Comparison of ENCODE assay signal across 27 cellular contexts in the genomic region with DNA sequence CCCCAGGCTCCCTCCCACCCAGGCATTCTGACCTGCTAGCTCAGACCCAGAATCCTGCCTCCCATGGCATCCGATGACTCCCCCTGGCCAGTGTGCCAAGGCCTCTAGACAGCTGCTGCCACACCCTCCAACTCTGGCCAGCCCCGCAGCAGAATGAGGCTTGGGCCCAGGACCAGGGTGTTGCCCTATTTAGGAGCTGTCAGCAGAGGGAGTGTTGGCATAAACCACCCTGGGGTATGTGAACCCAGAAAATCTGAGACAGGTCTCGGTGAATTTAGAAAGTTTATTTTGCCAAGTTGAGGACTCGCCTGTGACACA.
DNase-seq lines count a peak whose midpoint lies in the region; ATAC-seq and TF ChIP-seq lines count a peak whose summit lies in the region.
"Had no signal": no experiment of that assay in that cellular context is flagged by ENCODE, and none has a peak within 500 bp of the region (broad histone marks: within the 10 kb centered on the region; RNA-seq: fewer than 3 reads in every experiment).

No MANE protein-coding gene starts in this region.

- TF ChIP-seq POLR2A in breast epithelium (IDR thresholded peaks at IDR 0.05) = no peak

- H3K4me1 ChIP-seq in breast epithelium (no peaks in the 10 kb centered on the region), lower lobe of right lung (peaks cover 6% of the 10 kb centered on the region), skeletal muscle tissue (ENCODE audit: control insufficient read depth in 3 of 3, insufficient read depth in 3 of 3, low read length in 3 of 3) (peaks cover 68 to 87% (median 73%) of the 10 kb centered on the region in 3 donors)

- no peak for TF ChIP-seq CTCF in breast epithelium (IDR thresholded peaks at IDR 0.05)
- no peak for TF ChIP-seq CTCF in lower lobe of right lung (IDR thresholded peaks at IDR 0.05)

- H3K9me3 ChIP-seq in MG63 (no peaks in the 10 kb centered on the region), breast epithelium (no peaks in the 10 kb centered on the region), lower lobe of right lung (no peaks in the 10 kb centered on the region), skeletal muscle tissue (ENCODE audit: control insufficient read depth in 3 of 3, low read length in 3 of 3) (no peaks in the 10 kb centered on the region)
- H3K9me3 ChIP-seq: ovary, upper lobe of left lung had no signal

- H3K9ac ChIP-seq in skeletal muscle tissue (ENCODE audit: low read depth in 1 of 3, low read length in 3 of 3) = peak overlapping the region in 2 of 3 donors; percentile 3 to 33

- H3K36me3 ChIP-seq in MG63 = no peaks in the 10 kb centered on the region
- H3K36me3 ChIP-seq in breast epithelium = no peaks in the 10 kb centered on the region
- no peaks in the 10 kb centered on the region for H3K36me3 ChIP-seq in lower lobe of right lung
- H3K36me3 ChIP-seq in skeletal muscle tissue (ENCODE audit: control insufficient read depth in 3 of 3, insufficient read depth in 3 of 3, low read length in 3 of 3) = no peaks in the 10 kb centered on the region
- H3K36me3 ChIP-seq: brain microvascular endothelial cell, ovary, upper lobe of left lung had no signal

- ATAC-seq in lower lobe of right lung (peak; percentile 34 to 48), HG03354 (IDR thresholded peaks at IDR 0.05; ENCODE audit: poor library complexity, severe bottlenecking, unreplicated experiment) (no peak)
- ATAC-seq: activated naive CD8-positive, alpha-beta T cell treated with anti-CD3 and anti-CD28 coated beads, Interleukin-2, amount 50 U/mL, for 24 hours; naive thymus-derived CD4-positive, alpha-beta T cell; T-cell had no signal

- H3K4me3 ChIP-seq in MG63 (no peak overlapping the region), breast epithelium (no peak overlapping the region), lower lobe of right lung (no peak overlapping the region), skeletal muscle tissue (ENCODE audit: low read length in 3 of 3) (no peak overlapping the region)
- H3K4me3 ChIP-seq: ovary, skin epidermis, upper lobe of left lung had no signal

- DNase-seq in MG63 = peak; percentile 71
- no peak for DNase-seq in breast epithelium (ENCODE audit: low spot score in 2 of 2)
- DNase-seq in lower lobe of right lung = no peak
- DNase-seq in mesenteric fat pad (ENCODE audit: low spot score) = no peak
- no peak for DNase-seq in activated gamma-delta T cell (lab: John Stamatoyannopoulos, UW)
- DNase-seq: activated CD4-positive, alpha-beta T cell treated with anti-CD3 and anti-CD28 coated beads, Interleukin-2, amount 10 ng/mL, durations not matched to agents 7 days and 5 days; activated CD8-positive, alpha-beta memory T cell treated with anti-CD3 and anti-CD28 coated beads, Interleukin-2, amount 50 U/mL, for 4 hours; activated naive CD8-positive, alpha-beta T cell treated with anti-CD3 and anti-CD28 coated beads, Interleukin-2, amount 50 U/mL, for 24 hours; AML-193; brain microvascular endothelial cell; CD8-positive, alpha-beta memory T cell; cortex of kidney; HFFc6; IMR-90; islet precursor cell; naive thymus-derived CD4-positive, alpha-beta T cell; NCI-H1436 treated with DMSO at 0.1 percent for 48 hours; NCI-H2171; NCI-H526 treated with DMSO at 0.1 percent for 48 hours; ovary; SHP77; stimulated activated CD4-positive, alpha-beta T cell treated with anti-CD3 and anti-CD28 coated beads, Interleukin-2, amount 100 ng/mL, for 48 hours; T-cell had no signal

- H3K27me3 ChIP-seq in MG63 (no peaks in the 10 kb centered on the region), breast epithelium (no peaks in the 10 kb centered on the region), lower lobe of right lung (ENCODE audit: low read depth) (no peaks in the 10 kb centered on the region), skeletal muscle tissue (ENCODE audit: control insufficient read depth in 3 of 3, insufficient read depth in 3 of 3, low read length in 3 of 3) (no peaks in the 10 kb centered on the region)
- H3K27me3 ChIP-seq: brain microvascular endothelial cell, ovary, upper lobe of left lung had no signal

- H3K27ac ChIP-seq in breast epithelium = peak overlapping the region; percentile 32 to 62
- H3K27ac ChIP-seq in lower lobe of right lung = no peak overlapping the region
- peak overlapping the region; percentile 82 for H3K27ac ChIP-seq in skeletal muscle tissue (ENCODE audit: low read depth, low read length)
- H3K27ac ChIP-seq: brain microvascular endothelial cell, ovary, skin epidermis had no signal

- intact Hi-C loops in breast epithelium (cut with DNase I; ENCODE audit: low total_unique reads) (no loop called here), lower lobe of right lung (cut with DNase I) (no loop called here)
